Comparison of ENCODE assay signal across 8 cellular contexts in genomic region chr9:88303785-88304495, GRCh38.
DNase-seq lines count a peak whose midpoint lies in the region; ATAC-seq lines count a peak whose summit lies in the region.

No MANE protein-coding gene starts in this region.

- peak overlapping the region; percentile 92 for H3K27ac Mint-ChIP-seq in activated CD4-positive, alpha-beta T cell treated with anti-CD3 and anti-CD28 coated beads, Interleukin-2, amount 10 ng/mL, durations not matched to agents 24 days and 14 days

- intact Hi-C loops in activated CD4-positive, alpha-beta T cell treated with anti-CD3 and anti-CD28 coated beads, Interleukin-2, amount 10 ng/mL, durations not matched to agents 24 days and 14 days (cut with micrococcal nuclease) = loop anchor here (1.0 to 10.0 kb wide), 6 partner anchors 8 to 297 kb away; partner anchors contain the start of gene SPIN1

- peaks cover 6% of the 10 kb centered on the region for H3K36me3 Mint-ChIP-seq in activated CD4-positive, alpha-beta T cell treated with anti-CD3 and anti-CD28 coated beads, Interleukin-2, amount 10 ng/mL, durations not matched to agents 24 days and 14 days (ENCODE audit: low read depth)

- DNase-seq in activated CD4-positive, alpha-beta T cell treated with anti-CD3 and anti-CD28 coated beads, Interleukin-2, amount 10 ng/mL, durations not matched to agents 24 days and 14 days = peak; percentile 89
- DNase-seq in skeletal muscle cell (ENCODE audit: low read depth) (peak; percentile 4), NCI-H1092 (lab: John Stamatoyannopoulos, UW) (no peak), DMS79 treated with DMSO at 0.1 percent for 48 hours (lab: John Stamatoyannopoulos, UW) (no peak), midbrain (lab: John Stamatoyannopoulos, UW) (no peak), NCI-H1105 (lab: John Stamatoyannopoulos, UW) (no peak)

- ATAC-seq in GM18508 (IDR thresholded peaks at IDR 0.05; ENCODE audit: insufficient read depth, unreplicated experiment) (peak; percentile 93), HG02642 (IDR thresholded peaks at IDR 0.05; ENCODE audit: poor library complexity, unreplicated experiment) (peak; percentile 91)

- H3K27me3 Mint-ChIP-seq in activated CD4-positive, alpha-beta T cell treated with anti-CD3 and anti-CD28 coated beads, Interleukin-2, amount 10 ng/mL, durations not matched to agents 24 days and 14 days = no peaks in the 10 kb centered on the region

- H3K9me3 Mint-ChIP-seq in activated CD4-positive, alpha-beta T cell treated with anti-CD3 and anti-CD28 coated beads, Interleukin-2, amount 10 ng/mL, durations not matched to agents 24 days and 14 days = peaks cover 12% of the 10 kb centered on the region

- peaks cover 53% of the 10 kb centered on the region for H3K4me1 Mint-ChIP-seq in activated CD4-positive, alpha-beta T cell treated with anti-CD3 and anti-CD28 coated beads, Interleukin-2, amount 10 ng/mL, durations not matched to agents 24 days and 14 days

- peak overlapping the region; percentile 62 for H3K4me3 Mint-ChIP-seq in activated CD4-positive, alpha-beta T cell treated with anti-CD3 and anti-CD28 coated beads, Interleukin-2, amount 10 ng/mL, durations not matched to agents 24 days and 14 days

- H3K4me3 ChIP-seq in skeletal muscle cell (ENCODE audit: low read depth, low read length) = no peak overlapping the region

Comparison
In these comparisons a context has a peak if more than half of its experiments do, and no peak if none do; other contexts are left out.
1. DNase-seq: peak in activated CD4-positive, alpha-beta T cell treated with anti-CD3 and anti-CD28 coated beads, Interleukin-2, amount 10 ng/mL, durations not matched to agents 24 days and 14 days (single experiment) and skeletal muscle cell (single experiment); none in NCI-H1092 (single experiment), DMS79 treated with DMSO at 0.1 percent for 48 hours (single experiment), midbrain (single experiment) and NCI-H1105 (single experiment).